Comparison of ENCODE assay signal across 17 cellular contexts in genomic region chr12:120413901-120414695, GRCh38. TPM values are rescaled to one million over a fixed set of nuclear protein-coding genes. Genes with fewer than 3 reads are reported as not detected.
A peak's percentile ranks its signal among the peaks of the same experiment; 100 is the strongest.
DNase-seq lines count a peak whose midpoint lies in the region; ATAC-seq and TF ChIP-seq lines count a peak whose summit lies in the region.
"Had no signal": no experiment of that assay in that cellular context is flagged by ENCODE, and none has a peak within 500 bp of the region (broad histone marks: within the 10 kb centered on the region; RNA-seq: fewer than 3 reads in every experiment).

No MANE protein-coding gene starts in this region.

- H3K4me3 Mint-ChIP-seq in GM23338 (peak overlapping the region; percentile 24; the same call in 2 of the 3 replicates), nephron progenitor cell (no peak overlapping the region), immature natural killer cell (no peak overlapping the region)
- H3K4me3 Mint-ChIP-seq in natural killer cell treated with Interleukin-12 subunit alpha and Interleukin-12 subunit beta and Interleukin-15 and Interleukin-18, amount 100 ng/mL, for 72 hours, result no peak overlapping the region
- H3K4me3 Mint-ChIP-seq: dendritic cell treated with granulocyte-macrophage colony-stimulating factor and Interleukin-4, amounts not matched to agents 40 ng/mL and 50 ng/mL, for 4 days; naive thymus-derived CD4-positive, alpha-beta T cell had no signal

- no peaks in the 10 kb centered on the region for H3K36me3 ChIP-seq in GM23338 (ENCODE audit: insufficient read depth)
- no peaks in the 10 kb centered on the region for H3K36me3 ChIP-seq in Peyer's patch
- H3K36me3 ChIP-seq in left ventricle myocardium inferior, result no peaks in the 10 kb centered on the region
- H3K36me3 ChIP-seq: gastrocnemius medialis had no signal

- peak; percentile 99 for ATAC-seq in GM23338
- no peak for ATAC-seq in omental fat pad (ENCODE audit: low FRiP score)
- ATAC-seq in HG02981 (IDR thresholded peaks at IDR 0.05; ENCODE audit: unreplicated experiment), result no peak
- ATAC-seq in natural killer cell treated with Interleukin-12 subunit alpha and Interleukin-12 subunit beta and Interleukin-15 and Interleukin-18, amount 100 ng/mL, for 72 hours, result no peak
- ATAC-seq: activated CD4-positive, CD25-positive, alpha-beta regulatory T cell treated with anti-CD3 and anti-CD28 coated beads, Interleukin-2, amount 50 U/mL, for 24 hours; gastrocnemius medialis; naive thymus-derived CD4-positive, alpha-beta T cell had no signal

- TF ChIP-seq CTCF in GM23338 (conservative IDR thresholded peaks at IDR 0.05; ENCODE audit: low read depth in 2 of 2) (0 out of 4 replicates have a peak, but pooled peaks of 1 of the 2 experiments have one; percentile 9), Peyer's patch (IDR thresholded peaks at IDR 0.05) (no peak), left ventricle myocardium inferior (IDR thresholded peaks at IDR 0.05; ENCODE audit: borderline replicate concordance) (no peak), nephron progenitor cell (IDR thresholded peaks at IDR 0.05) (no peak), omental fat pad (IDR thresholded peaks at IDR 0.05) (no peak)

- H3K27me3 ChIP-seq in GM23338 (ENCODE audit: insufficient read depth) (no peaks in the 10 kb centered on the region), Peyer's patch (no peaks in the 10 kb centered on the region), left ventricle myocardium inferior (ENCODE audit: low read depth) (peaks cover 3% of the 10 kb centered on the region)

- no peaks in the 10 kb centered on the region for H3K9me2 ChIP-seq in GM23338 (ENCODE audit: insufficient read depth)

- H3K9me3 Mint-ChIP-seq in GM23338, result no peaks in the 10 kb centered on the region; the same call in 2 of the 3 replicates
- no peaks in the 10 kb centered on the region for H3K9me3 Mint-ChIP-seq in nephron progenitor cell
- H3K9me3 Mint-ChIP-seq in immature natural killer cell, result no peaks in the 10 kb centered on the region
- no peaks in the 10 kb centered on the region for H3K9me3 Mint-ChIP-seq in natural killer cell treated with Interleukin-12 subunit alpha and Interleukin-12 subunit beta and Interleukin-15 and Interleukin-18, amount 100 ng/mL, for 72 hours
- H3K9me3 Mint-ChIP-seq: activated T-helper 2 cell treated with anti-CD3 and anti-CD28 coated beads, Interferon-gamma antibody, Interleukin-2, Interleukin-4, amounts not matched to agents 10 μg/mL and 5 μg/mL and 100 μg/mL, durations not matched to agents 14 hours and 24 hours and 36 hours; dendritic cell treated with granulocyte-macrophage colony-stimulating factor and Interleukin-4, amounts not matched to agents 40 ng/mL and 50 ng/mL, for 4 days; naive thymus-derived CD4-positive, alpha-beta T cell had no signal

- H3K27me3 Mint-ChIP-seq in GM23338 (ENCODE audit: insufficient read depth, low read depth, poor library complexity) (peaks cover 9% of the 10 kb centered on the region), nephron progenitor cell (ENCODE audit: low read depth, poor library complexity) (peaks cover 11% of the 10 kb centered on the region), immature natural killer cell (ENCODE audit: low read depth in 3 of 3) (peaks cover 0 to 1% (median 0%) of the 10 kb centered on the region in 3 donors)
- peaks cover 5 to 7% of the 10 kb centered on the region in 2 donors for H3K27me3 Mint-ChIP-seq in natural killer cell treated with Interleukin-12 subunit alpha and Interleukin-12 subunit beta and Interleukin-15 and Interleukin-18, amount 100 ng/mL, for 72 hours

- H2AFZ ChIP-seq in GM23338, result no peak overlapping the region

- TF ChIP-seq POLR2A in Peyer's patch (IDR thresholded peaks at IDR 0.05), result no peak

- no peaks in the 10 kb centered on the region for H3K79me2 ChIP-seq in GM23338 (replicated peaks; ENCODE audit: insufficient read depth)

- no peaks in the 10 kb centered on the region; the same call in 1 of the 2 replicates for H3F3A ChIP-seq in GM23338 (replicated peaks; ENCODE audit: low read depth)

- H3K27ac Mint-ChIP-seq in GM23338 (peak overlapping the region; percentile 63), nephron progenitor cell (peak overlapping the region; percentile 96), immature natural killer cell (no peak overlapping the region)
- no peak overlapping the region for H3K27ac Mint-ChIP-seq in natural killer cell treated with Interleukin-12 subunit alpha and Interleukin-12 subunit beta and Interleukin-15 and Interleukin-18, amount 100 ng/mL, for 72 hours
- H3K27ac Mint-ChIP-seq: activated T-helper 2 cell treated with anti-CD3 and anti-CD28 coated beads, Interferon-gamma antibody, Interleukin-2, Interleukin-4, amounts not matched to agents 10 μg/mL and 5 μg/mL and 100 μg/mL, durations not matched to agents 14 hours and 24 hours and 36 hours; dendritic cell treated with granulocyte-macrophage colony-stimulating factor and Interleukin-4, amounts not matched to agents 40 ng/mL and 50 ng/mL, for 4 days had no signal

- H3K36me3 Mint-ChIP-seq in GM23338 (ENCODE audit: low read depth) (no peaks in the 10 kb centered on the region), nephron progenitor cell (ENCODE audit: low read depth) (no peaks in the 10 kb centered on the region), immature natural killer cell (no peaks in the 10 kb centered on the region)
- no peaks in the 10 kb centered on the region for H3K36me3 Mint-ChIP-seq in natural killer cell treated with Interleukin-12 subunit alpha and Interleukin-12 subunit beta and Interleukin-15 and Interleukin-18, amount 100 ng/mL, for 72 hours
- H3K36me3 Mint-ChIP-seq: naive thymus-derived CD4-positive, alpha-beta T cell had no signal

- H3K9me3 ChIP-seq in Peyer's patch (no peaks in the 10 kb centered on the region), left ventricle myocardium inferior (replicated peaks) (no peaks in the 10 kb centered on the region)
- H3K9me3 ChIP-seq: gastrocnemius medialis had no signal

- H3K4me1 ChIP-seq in GM23338 (ENCODE audit: insufficient read depth), result peaks cover 14% of the 10 kb centered on the region
- H3K4me1 ChIP-seq in Peyer's patch, result no peaks in the 10 kb centered on the region
- peaks cover 9% of the 10 kb centered on the region for H3K4me1 ChIP-seq in left ventricle myocardium inferior
- H3K4me1 ChIP-seq: gastrocnemius medialis had no signal

- intact Hi-C loops in left ventricle myocardium inferior (cut with micrococcal nuclease), result no loop called here

- H3K4me1 Mint-ChIP-seq in GM23338 (peaks cover 18% of the 10 kb centered on the region), nephron progenitor cell (peaks cover 23% of the 10 kb centered on the region), immature natural killer cell (no peaks in the 10 kb centered on the region)
- no peaks in the 10 kb centered on the region for H3K4me1 Mint-ChIP-seq in natural killer cell treated with Interleukin-12 subunit alpha and Interleukin-12 subunit beta and Interleukin-15 and Interleukin-18, amount 100 ng/mL, for 72 hours (ENCODE audit: low read depth in 2 of 2)
- H3K4me1 Mint-ChIP-seq: naive thymus-derived CD4-positive, alpha-beta T cell had no signal

- no peaks in the 10 kb centered on the region for H4K20me1 ChIP-seq in GM23338 (replicated peaks; ENCODE audit: insufficient read depth)

- peak overlapping the region; percentile 21 for H3K4me3 ChIP-seq in GM23338
- no peak overlapping the region for H3K4me3 ChIP-seq in Peyer's patch
- H3K4me3 ChIP-seq in left ventricle myocardium inferior, result no peak overlapping the region
- H3K4me3 ChIP-seq: gastrocnemius medialis had no signal

- peak overlapping the region; percentile 70 for H3K4me2 ChIP-seq in GM23338
- H3K4me2 ChIP-seq: KMS-11 had no signal

- H3K27ac ChIP-seq in GM23338 (ENCODE audit: low read depth), result peak overlapping the region; percentile 93
- H3K27ac ChIP-seq in Peyer's patch, result no peak overlapping the region
- H3K27ac ChIP-seq in left ventricle myocardium inferior (replicated peaks), result peak overlapping the region; percentile 80
- H3K27ac ChIP-seq: gastrocnemius medialis, KMS-11 had no signal

- DNase-seq in GM23338 (ENCODE audit: low spot score) (peak; percentile 98), Peyer's patch (peak in 2 of 3 donors; percentile 46 to 53), left ventricle myocardium inferior (no peak), nephron progenitor cell (peak; percentile 67), omental fat pad (ENCODE audit: low spot score) (no peak), immature natural killer cell (no peak)
- DNase-seq in natural killer cell treated with Interleukin-12 subunit alpha and Interleukin-12 subunit beta and Interleukin-15 and Interleukin-18, amount 100 ng/mL, for 72 hours (ENCODE audit: low spot score), result no peak
- DNase-seq: gastrocnemius medialis; naive thymus-derived CD4-positive, alpha-beta T cell; NCI-H345; stimulated activated CD4-positive, alpha-beta T cell treated with anti-CD3 and anti-CD28 coated beads, Interleukin-2, amount 100 ng/mL, for 48 hours had no signal

RNA-seq across cellular contexts. Expression of gene COX6A1, which starts 23.8 kb away (rescaled TPM):
- 393 and 422 TPM in 2 replicates for total RNA-seq in GM23338 (2014; rRNA removed; shearing (Covaris generic))
- polyA plus RNA-seq in GM23338 (2016; fragmentation: Nextera tagmentation; extraction: Ambion mirVana) (1,484 and 1,643 TPM in 2 replicates), immature natural killer cell (1,000 to 10,000 TPM in 2 of 3 donors, 100 to 1,000 TPM in 1; 859 to 1,309 (median 1,192) TPM)
- total RNA-seq in Peyer's patch (1,000 to 10,000 TPM in 2 of 4 donors, 100 to 1,000 TPM in 2; 175 to 1,520 (median 1,006) TPM), left ventricle myocardium inferior (142 TPM), omental fat pad (100 to 1,000 TPM; 374 to 751 (median 529) TPM)
- total RNA-seq in natural killer cell treated with Interleukin-12 subunit alpha and Interleukin-12 subunit beta and Interleukin-15 and Interleukin-18, amount 100 ng/mL, for 72 hours, result 100 to 1,000 TPM; 320 to 343 TPM

RNA-seq across cellular contexts. Expression of gene TRIAP1, which starts 32.1 kb away (rescaled TPM):
- total RNA-seq in GM23338 (2014; rRNA removed; shearing (Covaris generic)), result 53.4 and 61.8 TPM in 2 replicates
- 94.0 and 94.2 TPM in 2 replicates for polyA plus RNA-seq in GM23338 (2016; fragmentation: Nextera tagmentation; extraction: Ambion mirVana)
- total RNA-seq in Peyer's patch, result 10 to 100 TPM in 1 of 4 donors, 1 to 10 TPM in 3; 4.5 to 19.0 (median 6.4) TPM
- total RNA-seq in left ventricle myocardium inferior, result 17.9 TPM
- 10 to 100 TPM; 11.3 to 21.6 (median 16.2) TPM for total RNA-seq in omental fat pad
- polyA plus RNA-seq in immature natural killer cell, result 10 to 100 TPM; 66.4 to 76.8 (median 69.2) TPM
- total RNA-seq in natural killer cell treated with Interleukin-12 subunit alpha and Interleukin-12 subunit beta and Interleukin-15 and Interleukin-18, amount 100 ng/mL, for 72 hours, result 10 to 100 TPM; 28.9 to 36.2 TPM

RNA-seq across cellular contexts. Expression of gene GATC, which starts 32.1 kb away (rescaled TPM):
- 16.7 and 18.5 TPM in 2 replicates for total RNA-seq in GM23338 (2014; rRNA removed; shearing (Covaris generic))
- polyA plus RNA-seq in GM23338 (2016; fragmentation: Nextera tagmentation; extraction: Ambion mirVana) (14.9 and 20.1 TPM in 2 replicates), immature natural killer cell (10 to 100 TPM in 2 of 3 donors, 1 to 10 TPM in 1; 8.3 to 26.7 (median 23.3) TPM)
- total RNA-seq in Peyer's patch (10 to 100 TPM; 18.6 to 37.1 (median 27.3) TPM), left ventricle myocardium inferior (12.0 TPM), omental fat pad (10 to 100 TPM; 22.8 to 30.7 (median 24.2) TPM)
- 10 to 100 TPM; 28.2 to 31.8 TPM for total RNA-seq in natural killer cell treated with Interleukin-12 subunit alpha and Interleukin-12 subunit beta and Interleukin-15 and Interleukin-18, amount 100 ng/mL, for 72 hours

RNA-seq across cellular contexts. Expression of gene MSI1, which starts 45.1 kb away (rescaled TPM):
- total RNA-seq in GM23338 (2014; rRNA removed; shearing (Covaris generic)), result 8.1 and 12.8 TPM in 2 replicates
- polyA plus RNA-seq in GM23338 (2016; fragmentation: Nextera tagmentation; extraction: Ambion mirVana) (16.9 and 19.2 TPM in 2 replicates), immature natural killer cell (not detected)
- total RNA-seq in Peyer's patch (1 to 10 TPM; 1.6 to 5.8 (median 4.2) TPM), left ventricle myocardium inferior (4.8 TPM), omental fat pad (1 to 10 TPM in 1 of 4 donors, under 1 TPM in 2, not detected in 1; 0.13 to 2.0 (median 0.37) TPM)
- not detected for total RNA-seq in natural killer cell treated with Interleukin-12 subunit alpha and Interleukin-12 subunit beta and Interleukin-15 and Interleukin-18, amount 100 ng/mL, for 72 hours
- total RNA-seq: naive thymus-derived CD4-positive, alpha-beta T cell had no signal
- polyA plus RNA-seq: BJ; naive thymus-derived CD4-positive, alpha-beta T cell had no signal

RNA-seq across cellular contexts. Expression of gene SRSF9, which starts 55.5 kb away (rescaled TPM):
- 202 and 250 TPM in 2 replicates for total RNA-seq in GM23338 (2014; rRNA removed; shearing (Covaris generic))
- polyA plus RNA-seq in GM23338 (2016; fragmentation: Nextera tagmentation; extraction: Ambion mirVana), result 436 and 481 TPM in 2 replicates
- total RNA-seq in Peyer's patch, result 100 to 1,000 TPM in 1 of 4 donors, 10 to 100 TPM in 3; 59.9 to 144 (median 78.1) TPM
- total RNA-seq in left ventricle myocardium inferior, result 34.4 TPM
- 10 to 100 TPM; 62.3 to 88.7 (median 71.4) TPM for total RNA-seq in omental fat pad
- polyA plus RNA-seq in immature natural killer cell, result 100 to 1,000 TPM; 221 to 292 (median 271) TPM
- total RNA-seq in natural killer cell treated with Interleukin-12 subunit alpha and Interleukin-12 subunit beta and Interleukin-15 and Interleukin-18, amount 100 ng/mL, for 72 hours, result 100 to 1,000 TPM; 246 to 331 TPM

Comparison
In these comparisons a context has a peak if more than half of its experiments do, and no peak if none do; other contexts are left out.
1. DNase-seq: peak in GM23338 (single experiment), Peyer's patch (2 of 3) and nephron progenitor cell (single experiment); none in left ventricle myocardium inferior (single experiment), omental fat pad (single experiment), immature natural killer cell (0 of 3) and natural killer cell treated with Interleukin-12 subunit alpha and Interleukin-12 subunit beta and Interleukin-15 and Interleukin-18, amount 100 ng/mL, for 72 hours (single experiment).
2. H3K27ac ChIP-seq: peak in GM23338 (single experiment) and left ventricle myocardium inferior (single experiment); none in Peyer's patch (0 of 4).
3. H3K27ac Mint-ChIP-seq: peak in GM23338 (single experiment) and nephron progenitor cell (single experiment); none in immature natural killer cell (0 of 6) and natural killer cell treated with Interleukin-12 subunit alpha and Interleukin-12 subunit beta and Interleukin-15 and Interleukin-18, amount 100 ng/mL, for 72 hours (0 of 2).